14 cellular contexts compared by ENCODE assay signal in genomic region chr2:42371621-42372473, GRCh38. TPM values are rescaled to one million over a fixed set of nuclear protein-coding genes. Genes with fewer than 3 reads are reported as not detected.
DNase-seq lines count a peak whose midpoint lies in the region; ATAC-seq and TF ChIP-seq lines count a peak whose summit lies in the region.
"Had no signal": no experiment of that assay in that cellular context is flagged by ENCODE, and none has a peak within 500 bp of the region (broad histone marks: within the 10 kb centered on the region; RNA-seq: fewer than 3 reads in every experiment).

No MANE protein-coding gene starts in this region.

- H3K4me1 Mint-ChIP-seq in immature natural killer cell, result no peaks in the 10 kb centered on the region

- H3K4me3 Mint-ChIP-seq in immature natural killer cell, result no peak overlapping the region
- H3K4me3 Mint-ChIP-seq: activated CD4-positive, alpha-beta T cell treated with anti-CD3 and anti-CD28 coated beads, Interleukin-2, amount 10 ng/mL, durations not matched to agents 24 days and 14 days; IgD-negative memory B cell; T-helper 17 cell had no signal

- peaks cover 4 to 15% (median 4%) of the 10 kb centered on the region in 3 donors for H3K27me3 Mint-ChIP-seq in immature natural killer cell (ENCODE audit: low read depth in 3 of 3)

- DNase-seq in NOMO-1 treated with DMSO at 0.1 percent for 48 hours (lab: John Stamatoyannopoulos, UW; ENCODE audit: unreplicated experiment) (peak; percentile 3), NOMO-1 treated with dmso at 0.1 percent for 144 hours (lab: John Stamatoyannopoulos, UW; ENCODE audit: unreplicated experiment) (no peak), left lobe of liver (ENCODE audit: low spot score) (no peak), immature natural killer cell (no peak), putamen (ENCODE audit: low spot score) (no peak), NCI-H187 (lab: John Stamatoyannopoulos, UW) (no peak)
- no peak for DNase-seq in activated naive CD4-positive, alpha-beta T cell (lab: John Stamatoyannopoulos, UW)
- DNase-seq: activated CD4-positive, alpha-beta T cell treated with anti-CD3 and anti-CD28 coated beads, Interleukin-2, amount 10 ng/mL, durations not matched to agents 24 days and 14 days; Calu3; NCI-H1436; T-helper 17 cell had no signal

- no peaks in the 10 kb centered on the region for H3K9me3 Mint-ChIP-seq in immature natural killer cell
- H3K9me3 Mint-ChIP-seq: activated CD4-positive, alpha-beta T cell treated with anti-CD3 and anti-CD28 coated beads, Interleukin-2, amount 10 ng/mL, durations not matched to agents 24 days and 14 days; IgD-negative memory B cell had no signal

- ATAC-seq in left lobe of liver, result peak; percentile 51
- ATAC-seq: T-helper 17 cell had no signal

- H3K27ac ChIP-seq in VCaP, result peak overlapping the region; percentile 19; the same call in 1 of the 2 replicates
- H3K27ac ChIP-seq: ascending aorta had no signal

- no peaks in the 10 kb centered on the region for H3K36me3 Mint-ChIP-seq in immature natural killer cell
- H3K36me3 Mint-ChIP-seq: IgD-negative memory B cell had no signal

- no peak overlapping the region for H3K27ac Mint-ChIP-seq in immature natural killer cell
- H3K27ac Mint-ChIP-seq: activated CD4-positive, alpha-beta T cell treated with anti-CD3 and anti-CD28 coated beads, Interleukin-2, amount 10 ng/mL, durations not matched to agents 24 days and 14 days; IgD-negative memory B cell; T-helper 17 cell had no signal

- TF ChIP-seq CTCF in VCaP (conservative IDR thresholded peaks at IDR 0.05), result no peak

RNA-seq across cellular contexts. Expression of gene COX7A2L, which starts 10.8 kb away (rescaled TPM):
- total RNA-seq in left lobe of liver, result 38.5 TPM
- 100 to 1,000 TPM; 172 to 205 (median 202) TPM for polyA plus RNA-seq in immature natural killer cell
